Comparison of ENCODE assay signal across 20 cellular contexts in the genomic region with DNA sequence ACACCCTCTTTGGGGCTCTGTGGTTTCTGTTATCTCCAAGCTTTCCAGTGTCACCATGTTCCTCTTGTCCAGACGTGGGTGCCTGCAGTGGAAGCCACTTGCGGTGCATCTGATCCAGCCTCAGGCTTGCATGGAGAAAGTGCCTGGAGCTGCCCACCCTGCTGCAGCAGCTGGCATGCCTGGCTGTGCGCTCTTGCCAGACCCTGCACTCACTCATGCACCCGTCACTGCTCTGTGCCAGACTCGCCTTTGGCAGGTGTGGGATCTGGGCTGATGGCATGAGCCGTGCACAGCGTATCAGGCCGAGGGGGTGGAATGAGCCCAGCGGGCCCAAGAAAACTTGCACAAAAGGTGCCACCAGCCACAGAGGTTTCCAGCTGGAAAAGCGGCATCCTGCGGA.
"Had no signal": no experiment of that assay in that cellular context is flagged by ENCODE, and none has a peak within 500 bp of the region (broad histone marks: within the 10 kb centered on the region; RNA-seq: fewer than 3 reads in every experiment).

No MANE protein-coding gene starts in this region.

- ATAC-seq: activated CD4-positive, alpha-beta T cell treated with anti-CD3 and anti-CD28 coated beads for 36 hours; activated T-helper 17 cell treated with anti-CD3 and anti-CD28 coated beads, Interleukin-2, amount 50 U/mL, for 72 hours; T-cell had no signal

- H3K4me3 ChIP-seq: Peyer's patch, SK-N-MC had no signal

- H3K27ac ChIP-seq: Peyer's patch, SK-N-MC, WERI-Rb-1 had no signal

- H3K36me3 ChIP-seq: WERI-Rb-1 had no signal

- H3K4me1 ChIP-seq: Peyer's patch had no signal

- FAIRE-seq: astrocyte had no signal

- H3K9me3 ChIP-seq: Peyer's patch had no signal

- H3K27me3 ChIP-seq: Peyer's patch had no signal

- DNase-seq: activated CD4-positive, alpha-beta memory T cell treated with anti-CD3 and anti-CD28 coated beads, Interleukin-2, amount 10 ng/mL, durations not matched to agents 7 days and 5 days; activated CD4-positive, alpha-beta T cell treated with anti-CD3 and anti-CD28 coated beads for 36 hours; activated CD4-positive, alpha-beta T cell treated with anti-CD3 and anti-CD28 coated beads, Interleukin-2, amount 50 U/mL, for 1 hour; activated gamma-delta T cell; activated naive CD4-positive, alpha-beta T cell treated with anti-CD3 and anti-CD28 coated beads for 36 hours; activated T-cell treated with anti-CD3 and anti-CD28 coated beads for 4 hours; activated T-cell treated with anti-CD3 and anti-CD28 coated beads, Interleukin-2, amount 50 U/mL, for 48 hours; Kasumi-1; KBM-7; NCI-H1048; NCI-H146; NCI-H187 treated with DMSO at 0.1 percent for 48 hours; NCI-H2081 treated with DMSO at 0.1 percent for 48 hours; T-cell; T-helper 2 cell; WERI-Rb-1 had no signal
